In genomic region chr2:219228745-219229374, GRCh38 we compare ENCODE assay signal across 8 cellular contexts. TPM values are rescaled to one million over a fixed set of nuclear protein-coding genes. Genes with fewer than 3 reads are reported as not detected.
DNase-seq lines count a peak whose midpoint lies in the region; ATAC-seq, FAIRE-seq and TF ChIP-seq lines count a peak whose summit lies in the region.

No MANE protein-coding gene starts in this region.

- H3K4me3 Mint-ChIP-seq in IgD-negative memory B cell = peak overlapping the region; percentile 87 to 99 (median 94)
- H3K4me3 Mint-ChIP-seq in chondrocyte (ENCODE audit: unreplicated experiment) = peak overlapping the region; percentile 92

- H3K4me3 ChIP-seq in mesodermal cell (ENCODE audit: extremely low read depth, insufficient read depth, low read length, poor library complexity, severe bottlenecking) = peak overlapping the region; percentile 86
- peak overlapping the region; percentile 49 to 82 for H3K4me3 ChIP-seq in aorta (ENCODE audit: low read length in 2 of 2)

- no peaks in the 10 kb centered on the region for H3K27me3 ChIP-seq in aorta (ENCODE audit: control insufficient read depth in 1 of 2, insufficient read depth in 2 of 2, low read length in 1 of 2)

- H3K27ac ChIP-seq in mesodermal cell (ENCODE audit: low read depth, low read length, severe bottlenecking) = peak overlapping the region; percentile 94
- peak overlapping the region; percentile 15 to 90 for H3K27ac ChIP-seq in aorta (ENCODE audit: low read depth in 1 of 2, low read length in 2 of 2)

- no peaks in the 10 kb centered on the region for H3K9me3 Mint-ChIP-seq in IgD-negative memory B cell
- no peaks in the 10 kb centered on the region for H3K9me3 Mint-ChIP-seq in chondrocyte (ENCODE audit: low read depth)

- H3K4me1 ChIP-seq in mesodermal cell (ENCODE audit: control insufficient read depth, insufficient read depth, low read length, poor library complexity, severe bottlenecking) (peaks cover 14% of the 10 kb centered on the region), aorta (ENCODE audit: control insufficient read depth in 1 of 2, insufficient read depth in 2 of 2, low read length in 2 of 2) (peaks cover 0 to 4% of the 10 kb centered on the region in 2 donors)

- peak; percentile 68 for DNase-seq in D721Med (ENCODE audit: insufficient read length, low spot score)
- no peak for DNase-seq in chondrocyte (ENCODE audit: low spot score)
- DNase-seq in aorta = no peak
- no peak for DNase-seq in NCI-H128 (lab: John Stamatoyannopoulos, UW; ENCODE audit: unreplicated experiment)
- DNase-seq in activated CD4-positive, alpha-beta T cell treated with anti-CD3 and anti-CD28 coated beads for 4 hours = no peak

- H3K27me3 Mint-ChIP-seq in IgD-negative memory B cell (no peaks in the 10 kb centered on the region), chondrocyte (ENCODE audit: low read depth) (no peaks in the 10 kb centered on the region)

- H3K36me3 ChIP-seq in mesodermal cell (ENCODE audit: control insufficient read depth, insufficient read depth, low read length) (peaks cover 69% of the 10 kb centered on the region), aorta (ENCODE audit: control insufficient read depth in 1 of 2, insufficient read depth in 2 of 2, low read length in 1 of 2) (peaks cover 2 to 4% of the 10 kb centered on the region in 2 donors)

- H3K36me3 Mint-ChIP-seq in IgD-negative memory B cell (peaks cover 3% of the 10 kb centered on the region), chondrocyte (ENCODE audit: low read depth) (peaks cover 20% of the 10 kb centered on the region)

- TF ChIP-seq CTCF in D721Med (IDR thresholded peaks at IDR 0.05; ENCODE audit: insufficient read depth, missing control alignments) = no peak
- no peak for TF ChIP-seq CTCF in chondrocyte (IDR thresholded peaks at IDR 0.05)

- intact Hi-C loops in aorta (cut with DNase I) = loop anchor here in 1 of 2 donors (1.0 to 5.0 kb wide), 2 partner anchors 50 to 52 kb away; partner anchors contain the start of genes CNPPD1, DNAJB2 and RETREG2

- FAIRE-seq in D721Med (lab: Jason Lieb, UNC) = no peak

- peak; percentile 54 for ATAC-seq in GM21528 (IDR thresholded peaks at IDR 0.05; ENCODE audit: low FRiP score, unreplicated experiment)
- ATAC-seq in aorta (ENCODE audit: low FRiP score) = peak; percentile 86

- 6% methylated on average over 19 to 31 of the region's 33 CpGs for WGBS in mesodermal cell (ENCODE audit: insufficient coverage in 2 of 2), 2 experiments
- WGBS in aorta, 2 donors = 4 to 6% methylated on average over 14 to 33 of the region's 33 CpGs

- H3K4me1 Mint-ChIP-seq in IgD-negative memory B cell (peaks cover 17 to 24% (median 21%) of the 10 kb centered on the region in 3 donors), chondrocyte (ENCODE audit: low read depth) (peaks cover 35% of the 10 kb centered on the region)

- H3K9me3 ChIP-seq in mesodermal cell (ENCODE audit: control insufficient read depth, low read length) = no peaks in the 10 kb centered on the region
- no peaks in the 10 kb centered on the region for H3K9me3 ChIP-seq in aorta (ENCODE audit: control insufficient read depth, low read length)

- H3K27ac Mint-ChIP-seq in IgD-negative memory B cell (peak overlapping the region in 1 of 3 donors; percentile 92), chondrocyte (ENCODE audit: unreplicated experiment) (peak overlapping the region; percentile 54)

RNA-seq across cellular contexts. Expression of gene ATG9A, which starts 0.6 kb away (rescaled TPM):
- polyA plus RNA-seq in IgD-negative memory B cell (19.6 TPM), aorta (10 to 100 TPM in 1 of 2 donors, 1 to 10 TPM in 1; 9.6 to 36.6 TPM)
- total RNA-seq in chondrocyte (75.2 to 82.8 TPM (median 75.5 TPM) in 3 replicates), aorta (10 to 100 TPM; 33.9 to 36.3 TPM)
- polyA plus RNA-seq in mesodermal cell (2013, experiment 1 of 2) = 47.8 TPM
- polyA plus RNA-seq in mesodermal cell (2013, experiment 2 of 2) = 41.2 TPM

RNA-seq across cellular contexts. Expression of gene ANKZF1, which starts 0.7 kb away (rescaled TPM):
- polyA plus RNA-seq in IgD-negative memory B cell (31.1 TPM), aorta (100 to 1,000 TPM in 1 of 2 donors, 10 to 100 TPM in 1; 12.9 to 101 TPM)
- total RNA-seq in chondrocyte (27.9 to 38.0 TPM (median 35.9 TPM) in 3 replicates), aorta (10 to 100 TPM; 21.4 to 55.9 TPM)
- polyA plus RNA-seq in mesodermal cell (2013, experiment 1 of 2) = 44.8 TPM
- polyA plus RNA-seq in mesodermal cell (2013, experiment 2 of 2) = 41.9 TPM

RNA-seq across cellular contexts. Expression of gene ABCB6, which starts 10.1 kb away (rescaled TPM):
- 1.2 TPM for polyA plus RNA-seq in IgD-negative memory B cell
- 27.1 to 39.0 TPM (median 27.4 TPM) in 3 replicates for total RNA-seq in chondrocyte
- polyA plus RNA-seq in mesodermal cell (2013, experiment 1 of 2) = 11.7 TPM
- polyA plus RNA-seq in mesodermal cell (2013, experiment 2 of 2) = 11.0 TPM
- total RNA-seq in aorta = 10 to 100 TPM; 16.9 to 28.9 TPM
- polyA plus RNA-seq in aorta = 10 to 100 TPM; 16.5 to 72.5 TPM

RNA-seq across cellular contexts. Expression of gene GLB1L, which starts 16.4 kb away (rescaled TPM):
- polyA plus RNA-seq in IgD-negative memory B cell (not detected), aorta (1 to 10 TPM; 2.7 to 3.8 TPM)
- total RNA-seq in chondrocyte (2.9 to 7.3 TPM (median 3.0 TPM) in 3 replicates), aorta (1 to 10 TPM; 2.9 to 7.1 TPM)
- polyA plus RNA-seq in mesodermal cell (2013, experiment 1 of 2) = 5.2 TPM
- 7.6 TPM for polyA plus RNA-seq in mesodermal cell (2013, experiment 2 of 2)

RNA-seq across cellular contexts. Expression of gene STK16, which starts 16.4 kb away (rescaled TPM):
- polyA plus RNA-seq in IgD-negative memory B cell (17.9 TPM), aorta (10 to 100 TPM; 26.8 to 37.2 TPM)
- total RNA-seq in chondrocyte (24.4 to 32.0 TPM (median 25.9 TPM) in 3 replicates), aorta (10 to 100 TPM; 19.7 to 22.6 TPM)
- 32.8 TPM for polyA plus RNA-seq in mesodermal cell (2013, experiment 1 of 2)
- 29.1 TPM for polyA plus RNA-seq in mesodermal cell (2013, experiment 2 of 2)
